In genomic region chr12:92861381-92861780, GRCh38 we compare ENCODE assay signal across 26 cellular contexts.
"Had no signal": no experiment of that assay in that cellular context is flagged by ENCODE, and none has a peak within 500 bp of the region (broad histone marks: within the 10 kb centered on the region; RNA-seq: fewer than 3 reads in every experiment).

No MANE protein-coding gene starts in this region.

- H3K27me3 ChIP-seq: adrenal gland, ascending aorta, brain microvascular endothelial cell, dorsolateral prefrontal cortex, gastroesophageal sphincter, heart left ventricle had no signal

- DNase-seq: activated CD4-positive, alpha-beta memory T cell treated with anti-CD3 and anti-CD28 coated beads for 36 hours; activated CD4-positive, alpha-beta T cell treated with anti-CD3 and anti-CD28 coated beads for 36 hours; activated CD4-positive, alpha-beta T cell treated with anti-CD3 and anti-CD28 coated beads, Interleukin-2, amount 10 ng/mL, durations not matched to agents 24 days and 14 days; activated CD4-positive, CD25-positive, alpha-beta regulatory T cell; activated CD4-positive, CD25-positive, alpha-beta regulatory T cell treated with anti-CD3 and anti-CD28 coated beads, Interleukin-2, amount 50 U/mL, for 72 hours; activated CD8-positive, alpha-beta memory T cell treated with anti-CD3 and anti-CD28 coated beads, Interleukin-2, amount 10 ng/mL, durations not matched to agents 7 days and 5 days; activated CD8-positive, alpha-beta memory T cell treated with anti-CD3 and anti-CD28 coated beads, Interleukin-2, amount 50 U/mL, for 4 hours; activated CD8-positive, alpha-beta T cell treated with anti-CD3 and anti-CD28 coated beads, Interleukin-2, amount 10 ng/mL, durations not matched to agents 7 days and 5 days; activated effector memory CD4-positive, alpha-beta T cell treated with anti-CD3 and anti-CD28 coated beads, Interleukin-2, amount 50 U/mL, for 16 hours; activated naive CD4-positive, alpha-beta T cell treated with anti-CD3 and anti-CD28 coated beads for 36 hours; activated naive CD8-positive, alpha-beta T cell treated with anti-CD3 and anti-CD28 coated beads for 36 hours; activated naive CD8-positive, alpha-beta T cell treated with anti-CD3 and anti-CD28 coated beads, Interleukin-2, amount 50 U/mL, for 24 hours; activated T-cell treated with anti-CD3 and anti-CD28 coated beads, Interleukin-2, amount 50 U/mL, for 1 hour; activated T-cell treated with anti-CD3 and anti-CD28 coated beads, Interleukin-2, amount 50 U/mL, for 48 hours; adrenal gland; brain microvascular endothelial cell; dorsolateral prefrontal cortex; effector memory CD4-positive, alpha-beta T cell; endodermal cell; foreskin melanocyte; heart left ventricle; T-helper 2 cell had no signal

- H3K27ac ChIP-seq: adrenal gland, ascending aorta, brain microvascular endothelial cell, coronary artery, gastroesophageal sphincter, heart left ventricle had no signal

- H3K4me3 ChIP-seq: adrenal gland, ascending aorta, coronary artery, dorsolateral prefrontal cortex, gastroesophageal sphincter, heart left ventricle had no signal

- H3K9me3 ChIP-seq: adrenal gland, ascending aorta, gastroesophageal sphincter, heart left ventricle had no signal

- H3K4me1 ChIP-seq: adrenal gland, ascending aorta, gastroesophageal sphincter had no signal

- ATAC-seq: activated CD4-positive, alpha-beta T cell treated with anti-CD3 and anti-CD28 coated beads for 36 hours; activated CD8-positive, alpha-beta memory T cell treated with anti-CD3 and anti-CD28 coated beads, Interleukin-2, amount 10 ng/mL, durations not matched to agents 7 days and 5 days; activated CD8-positive, alpha-beta T cell treated with anti-CD3 and anti-CD28 coated beads, Interleukin-2, amount 10 ng/mL, durations not matched to agents 7 days and 5 days; activated naive CD8-positive, alpha-beta T cell treated with anti-CD3 and anti-CD28 coated beads, Interleukin-2, amount 50 U/mL, for 24 hours; esophagus mucosa; gastroesophageal sphincter; heart left ventricle had no signal
